In genomic region chr3:54127499-54128056, GRCh38 we compare ENCODE assay signal across 7 cellular contexts. TPM values are rescaled to one million over a fixed set of nuclear protein-coding genes. Genes with fewer than 3 reads are reported as not detected.
"Had no signal": no experiment of that assay in that cellular context is flagged by ENCODE, and none has a peak within 500 bp of the region (broad histone marks: within the 10 kb centered on the region; RNA-seq: fewer than 3 reads in every experiment).

No MANE protein-coding gene starts in this region.

- H3K27ac ChIP-seq: HL-60 had no signal

- H3K4me3 ChIP-seq: GM23338, K562 had no signal

- DNase-seq: H9, HCEC 1CT, HFFc6, IMR-90 had no signal

- ATAC-seq: GM23338, K562 had no signal

RNA-seq across cellular contexts. Expression of gene CACNA2D3, which starts 5.2 kb away (rescaled TPM):
- total RNA-seq: K562 had no signal
